Comparison of ENCODE assay signal across 19 cellular contexts in the genomic region with DNA sequence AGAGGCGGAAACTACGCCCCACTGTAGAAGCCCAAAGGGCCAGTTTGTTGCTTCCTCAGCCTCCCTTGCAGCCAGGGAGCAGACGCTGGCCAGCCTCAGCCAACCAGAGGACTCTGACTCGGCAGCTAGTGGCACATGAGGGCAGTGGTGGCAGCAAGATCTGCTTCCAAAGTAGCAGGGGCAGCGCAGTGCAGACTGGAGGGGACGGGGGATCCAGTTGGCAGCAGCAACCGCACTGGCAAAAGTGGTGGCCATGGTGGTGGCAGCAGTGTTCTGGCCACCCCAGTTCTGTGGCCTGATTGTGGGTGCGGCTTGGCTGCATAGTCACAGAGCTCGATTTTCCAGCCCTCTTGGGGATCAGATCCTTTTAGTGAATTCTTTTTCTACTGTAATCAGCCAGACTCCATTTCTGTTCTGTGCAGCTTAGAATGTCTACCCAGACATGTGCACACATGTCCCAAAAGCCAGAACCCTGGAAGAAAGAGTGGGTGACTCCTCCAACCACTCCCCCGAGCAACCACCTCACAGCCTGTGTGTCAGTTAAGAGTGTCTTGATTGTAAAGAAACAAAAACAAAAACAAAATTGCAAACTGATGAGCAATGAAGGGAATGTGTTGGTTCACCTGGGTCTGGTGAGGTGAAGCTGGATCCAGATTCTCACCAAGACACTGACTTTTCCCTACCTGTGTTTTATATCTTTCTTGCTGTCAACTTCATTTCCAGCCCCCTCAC.
"Had no signal": no experiment of that assay in that cellular context is flagged by ENCODE, and none has a peak within 500 bp of the region (broad histone marks: within the 10 kb centered on the region; RNA-seq: fewer than 3 reads in every experiment).

No MANE protein-coding gene starts in this region.

- H3K36me3 Mint-ChIP-seq: natural killer cell treated with Interleukin-12 subunit alpha and Interleukin-12 subunit beta and Interleukin-15 and Interleukin-18, amount 100 ng/mL, for 72 hours had no signal

- DNase-seq: activated CD4-positive, alpha-beta T cell treated with anti-CD3 and anti-CD28 coated beads, Interleukin-2, amount 50 U/mL, for 4 hours; activated CD4-positive, CD25-positive, alpha-beta regulatory T cell treated with anti-CD3 and anti-CD28 coated beads, Interleukin-2, amount 50 U/mL, for 72 hours; activated CD8-positive, alpha-beta memory T cell treated with anti-CD3 and anti-CD28 coated beads, Interleukin-2, amount 50 U/mL, for 4 hours; activated gamma-delta T cell treated with Interleukin-2 at 50 U/mL for 16 hours; activated T-cell treated with anti-CD3 and anti-CD28 coated beads, Interleukin-2, amount 50 U/mL, for 72 hours; caudate nucleus; cortex of kidney; effector CD8-positive, alpha-beta T cell; hypothalamus; left cardiac atrium; occipital lobe; stimulated activated CD4-positive, alpha-beta T cell treated with anti-CD3 and anti-CD28 coated beads, Interleukin-15, amount 100 ng/mL, for 24 hours; stimulated activated CD4-positive, alpha-beta T cell treated with anti-CD3 and anti-CD28 coated beads, Interleukin-4, amount 100 ng/mL, for 24 hours; stimulated activated naive CD8-positive, alpha-beta T cell treated with anti-CD3 and anti-CD28 coated beads, Interleukin-15, amount 100 ng/mL, for 72 hours; SW 1271 had no signal

- H3K27ac ChIP-seq: thoracic aorta had no signal

- ATAC-seq: activated T-cell treated with anti-CD3 and anti-CD28 coated beads, Interleukin-2, amount 50 U/mL, for 72 hours; left cardiac atrium; natural killer cell treated with Interleukin-12 subunit alpha and Interleukin-12 subunit beta and Interleukin-15 and Interleukin-18, amount 100 ng/mL, for 72 hours; stimulated activated naive CD8-positive, alpha-beta T cell treated with anti-CD3 and anti-CD28 coated beads, Interleukin-15, amount 100 ng/mL, for 72 hours had no signal

- H3K9me3 Mint-ChIP-seq: activated T-cell treated with anti-CD3 and anti-CD28 coated beads, Interleukin-2, amount 50 U/mL, for 72 hours; natural killer cell treated with Interleukin-12 subunit alpha and Interleukin-12 subunit beta and Interleukin-15 and Interleukin-18, amount 100 ng/mL, for 72 hours; stimulated activated naive CD8-positive, alpha-beta T cell treated with anti-CD3 and anti-CD28 coated beads, Interleukin-15, amount 100 ng/mL, for 72 hours; T-helper 2 cell treated with Interferon-gamma antibody and Interleukin-4, amounts not matched to agents 5 μg/mL and 100 μg/mL, for 36 hours had no signal

- H3K4me1 Mint-ChIP-seq: stimulated activated naive CD8-positive, alpha-beta T cell treated with anti-CD3 and anti-CD28 coated beads, Interleukin-15, amount 100 ng/mL, for 72 hours had no signal

- H3K27ac Mint-ChIP-seq: activated T-cell treated with anti-CD3 and anti-CD28 coated beads, Interleukin-2, amount 50 U/mL, for 72 hours; natural killer cell treated with Interleukin-12 subunit alpha and Interleukin-12 subunit beta and Interleukin-15 and Interleukin-18, amount 100 ng/mL, for 72 hours; stimulated activated naive CD8-positive, alpha-beta T cell treated with anti-CD3 and anti-CD28 coated beads, Interleukin-15, amount 100 ng/mL, for 72 hours; T-helper 2 cell treated with Interferon-gamma antibody and Interleukin-4, amounts not matched to agents 5 μg/mL and 100 μg/mL, for 36 hours had no signal

- H3K4me3 Mint-ChIP-seq: activated T-cell treated with anti-CD3 and anti-CD28 coated beads, Interleukin-2, amount 50 U/mL, for 72 hours; natural killer cell treated with Interleukin-12 subunit alpha and Interleukin-12 subunit beta and Interleukin-15 and Interleukin-18, amount 100 ng/mL, for 72 hours; stimulated activated naive CD8-positive, alpha-beta T cell treated with anti-CD3 and anti-CD28 coated beads, Interleukin-15, amount 100 ng/mL, for 72 hours; T-helper 2 cell treated with Interferon-gamma antibody and Interleukin-4, amounts not matched to agents 5 μg/mL and 100 μg/mL, for 36 hours had no signal

- H3K9me3 ChIP-seq: thoracic aorta had no signal

- H3K4me3 ChIP-seq: lung, thoracic aorta had no signal

- H3K36me3 ChIP-seq: thoracic aorta had no signal
